In genomic region chr18:80183273-80184050, GRCh38 we compare ENCODE assay signal across 13 cellular contexts.
"Had no signal": no experiment of that assay in that cellular context is flagged by ENCODE, and none has a peak within 500 bp of the region (broad histone marks: within the 10 kb centered on the region; RNA-seq: fewer than 3 reads in every experiment).

No MANE protein-coding gene starts in this region.

- H3K27ac Mint-ChIP-seq: activated CD4-positive, alpha-beta T cell treated with anti-CD3 and anti-CD28 coated beads for 36 hours; activated naive CD4-positive, alpha-beta T cell treated with anti-CD3 and anti-CD28 coated beads for 36 hours; activated T-helper 1 cell treated with anti-CD3 and anti-CD28 coated beads, Interleukin-12 subunit alpha, Interleukin-12 subunit beta, Interleukin-2, Interleukin-4 antibody, amounts not matched to agents 30 ng/mL and 10 ng/mL and 1 ng/mL, durations not matched to agents 14 hours and 24 hours and 36 hours had no signal

- ATAC-seq: activated CD4-positive, alpha-beta T cell treated with anti-CD3 and anti-CD28 coated beads for 36 hours; heart right ventricle; left ventricle myocardium superior had no signal

- H3K4me2 ChIP-seq: smooth muscle cell had no signal

- DNase-seq: activated CD4-positive, alpha-beta T cell treated with anti-CD3 and anti-CD28 coated beads for 36 hours; activated naive CD4-positive, alpha-beta T cell treated with anti-CD3 and anti-CD28 coated beads for 36 hours; brain microvascular endothelial cell; cerebellar nuclear complex; heart right ventricle; left ventricle myocardium superior; retina; T-helper 9 cell had no signal

- H3K36me3 ChIP-seq: brain microvascular endothelial cell, esophagus muscularis mucosa, heart right ventricle, tibial artery had no signal

- H3K4me3 Mint-ChIP-seq: activated CD4-positive, alpha-beta T cell treated with anti-CD3 and anti-CD28 coated beads for 36 hours; activated naive CD4-positive, alpha-beta T cell treated with anti-CD3 and anti-CD28 coated beads for 36 hours; activated T-helper 1 cell treated with anti-CD3 and anti-CD28 coated beads, Interleukin-12 subunit alpha, Interleukin-12 subunit beta, Interleukin-2, Interleukin-4 antibody, amounts not matched to agents 30 ng/mL and 10 ng/mL and 1 ng/mL, durations not matched to agents 14 hours and 24 hours and 36 hours had no signal

- H3K4me3 ChIP-seq: dorsolateral prefrontal cortex, esophagus muscularis mucosa, heart right ventricle, smooth muscle cell, tibial artery had no signal

- H3K9me3 Mint-ChIP-seq: activated T-helper 1 cell treated with anti-CD3 and anti-CD28 coated beads, Interleukin-12 subunit alpha, Interleukin-12 subunit beta, Interleukin-2, Interleukin-4 antibody, amounts not matched to agents 30 ng/mL and 10 ng/mL and 1 ng/mL, durations not matched to agents 14 hours and 24 hours and 36 hours had no signal

- H3K9me3 ChIP-seq: esophagus muscularis mucosa, heart right ventricle, tibial artery had no signal

- H3K4me1 Mint-ChIP-seq: activated CD4-positive, alpha-beta T cell treated with anti-CD3 and anti-CD28 coated beads for 36 hours had no signal

- H3K4me1 ChIP-seq: heart right ventricle, tibial artery had no signal

- H3K27me3 ChIP-seq: brain microvascular endothelial cell, dorsolateral prefrontal cortex, esophagus muscularis mucosa, tibial artery had no signal

- H3K27ac ChIP-seq: brain microvascular endothelial cell, esophagus muscularis mucosa, heart right ventricle, tibial artery had no signal
